Comparison of ENCODE assay signal across 8 cellular contexts in genomic region chr14:64761441-64762043, GRCh38. TPM values are rescaled to one million over a fixed set of nuclear protein-coding genes. Genes with fewer than 3 reads are reported as not detected.
DNase-seq lines count a peak whose midpoint lies in the region; ATAC-seq and TF ChIP-seq lines count a peak whose summit lies in the region.
"Had no signal": no experiment of that assay in that cellular context is flagged by ENCODE, and none has a peak within 500 bp of the region (broad histone marks: within the 10 kb centered on the region; RNA-seq: fewer than 3 reads in every experiment).

No MANE protein-coding gene starts in this region.

- H2BK5ac ChIP-seq in IMR-90 (ENCODE audit: low read depth, low read length, poor library complexity, severe bottlenecking) = no peak overlapping the region

- no peaks in the 10 kb centered on the region for H3K9me3 ChIP-seq in IMR-90 (ENCODE audit: control insufficient read depth, insufficient read depth, low read length)
- H3K9me3 ChIP-seq in ascending aorta = no peaks in the 10 kb centered on the region
- H3K9me3 ChIP-seq in hepatocyte (ENCODE audit: low read depth) = no peaks in the 10 kb centered on the region
- no peaks in the 10 kb centered on the region for H3K9me3 ChIP-seq in naive thymus-derived CD4-positive, alpha-beta T cell (ENCODE audit: control insufficient read depth in 2 of 3, low read length in 3 of 3)

- no peak for TF ChIP-seq POLR2A in IMR-90 (IDR thresholded peaks at IDR 0.05; ENCODE audit: low read depth, low read length)

- H2BK120ac ChIP-seq in IMR-90 (ENCODE audit: low read depth, low read length) = peak overlapping the region; percentile 41; the same call in 1 of the 2 replicates

- H3K27me3 ChIP-seq in IMR-90 (ENCODE audit: control insufficient read depth, insufficient read depth, low read length) (no peaks in the 10 kb centered on the region), ascending aorta (no peaks in the 10 kb centered on the region), hepatocyte (no peaks in the 10 kb centered on the region)
- H3K27me3 ChIP-seq in naive thymus-derived CD4-positive, alpha-beta T cell (ENCODE audit: control insufficient read depth in 2 of 2, insufficient read depth in 2 of 2, low read length in 2 of 2) = no peaks in the 10 kb centered on the region

- H3K18ac ChIP-seq in IMR-90 (ENCODE audit: low read depth, low read length) = peak overlapping the region; percentile 3

- no peak overlapping the region for H3K4me3 ChIP-seq in IMR-90 (ENCODE audit: insufficient read depth, low read depth, low read length)
- peak overlapping the region in 1 of 2 donors; percentile 48 for H3K4me3 ChIP-seq in ascending aorta
- no peak overlapping the region for H3K4me3 ChIP-seq in hepatocyte
- H3K4me3 ChIP-seq in naive thymus-derived CD4-positive, alpha-beta T cell (ENCODE audit: low read length) = no peak overlapping the region

- intact Hi-C loops in IMR-90 (cut with micrococcal nuclease) = loop anchor here (1.0 to 5.0 kb wide), 3 partner anchors 131 to 257 kb away; partner anchors contain the start of genes HSPA2 and ZBTB1
- intact Hi-C loops in ascending aorta (cut with DNase I) = loop anchor here (2.0 kb wide), 1 partner anchor 35 kb away; no protein-coding TSS in a partner anchor
- intact Hi-C loops in naive thymus-derived CD4-positive, alpha-beta T cell (cut with micrococcal nuclease) = loop anchor here (5.0 kb wide), 3 partner anchors 54 to 131 kb away; no protein-coding TSS in a partner anchor

- TF ChIP-seq CTCF in IMR-90 (conservative IDR thresholded peaks at IDR 0.05; ENCODE audit: low read depth, low read length) = 0 out of 2 replicates have a peak, but pooled peaks have one; percentile 15
- peak in 1 of 3 experiments; percentile 2 for TF ChIP-seq CTCF in ascending aorta (IDR thresholded peaks at IDR 0.05)
- TF ChIP-seq CTCF in hepatocyte (IDR thresholded peaks at IDR 0.05; ENCODE audit: poor library complexity) = peak; percentile 15
- no peak for TF ChIP-seq CTCF in progenitor cell of endocrine pancreas (IDR thresholded peaks at IDR 0.05; ENCODE audit: unreplicated experiment)

- peak overlapping the region; percentile 2 for H4K91ac ChIP-seq in IMR-90 (ENCODE audit: insufficient read depth, low read depth, low read length)

- peak; percentile 49 for DNase-seq in IMR-90
- DNase-seq in ascending aorta (ENCODE audit: low spot score in 2 of 2) = no peak
- peak; percentile 28 for DNase-seq in hepatocyte (ENCODE audit: low spot score)
- DNase-seq in substantia nigra (lab: John Stamatoyannopoulos, UW) = peak in 1 of 49 donors; percentile 56
- no peak for DNase-seq in progenitor cell of endocrine pancreas (ENCODE audit: low spot score, unreplicated experiment)
- DNase-seq in naive thymus-derived CD4-positive, alpha-beta T cell = no peak
- no peak for DNase-seq in NCI-H187 treated with DMSO at 0.1 percent for 48 hours (lab: John Stamatoyannopoulos, UW)

- H3K36me3 ChIP-seq in IMR-90 (ENCODE audit: control insufficient read depth, insufficient read depth, low read length) = no peaks in the 10 kb centered on the region
- no peaks in the 10 kb centered on the region for H3K36me3 ChIP-seq in ascending aorta
- H3K36me3 ChIP-seq in hepatocyte (replicated peaks; ENCODE audit: insufficient read depth, low read depth) = no peaks in the 10 kb centered on the region
- no peaks in the 10 kb centered on the region for H3K36me3 ChIP-seq in naive thymus-derived CD4-positive, alpha-beta T cell (ENCODE audit: control insufficient read depth in 2 of 3, insufficient read depth in 3 of 3, low read length in 3 of 3)

- peak overlapping the region; percentile 65 for H3K4ac ChIP-seq in IMR-90 (ENCODE audit: low read depth, low read length)

- peaks cover 26% of the 10 kb centered on the region for H3K9me1 ChIP-seq in IMR-90 (ENCODE audit: insufficient read depth, low read length)

- no peaks in the 10 kb centered on the region for H3K9me3 Mint-ChIP-seq in progenitor cell of endocrine pancreas (ENCODE audit: low read depth)
- H3K9me3 Mint-ChIP-seq in naive thymus-derived CD4-positive, alpha-beta T cell = no peaks in the 10 kb centered on the region
- H3K9me3 Mint-ChIP-seq: T-helper 1 cell treated with Interleukin-12 subunit alpha and Interleukin-12 subunit beta and Interleukin-4 antibody, amounts not matched to agents 30 μg/mL and 1 μg/mL, for 36 hours had no signal

- no peak overlapping the region for H3K27ac Mint-ChIP-seq in progenitor cell of endocrine pancreas
- H3K27ac Mint-ChIP-seq in naive thymus-derived CD4-positive, alpha-beta T cell = peak overlapping the region in 2 of 9 donors; percentile 3 to 31
- H3K27ac Mint-ChIP-seq: T-helper 1 cell treated with Interleukin-12 subunit alpha and Interleukin-12 subunit beta and Interleukin-4 antibody, amounts not matched to agents 30 μg/mL and 1 μg/mL, for 36 hours had no signal

- peak overlapping the region; percentile 0; the same call in 1 of the 2 replicates for H4K5ac ChIP-seq in IMR-90 (ENCODE audit: low read depth, low read length)

- TF ChIP-seq RAD21 in IMR-90 (IDR thresholded peaks at IDR 0.05; ENCODE audit: low read length) = 0 out of 2 replicates have a peak, but pooled peaks have one; percentile 4

- H3K4me2 ChIP-seq in IMR-90 (ENCODE audit: low read depth, low read length) = peak overlapping the region; percentile 33; the same call in 1 of the 2 replicates
- peak overlapping the region; percentile 69 for H3K4me2 ChIP-seq in hepatocyte

- no peak overlapping the region for H3K4me3 Mint-ChIP-seq in progenitor cell of endocrine pancreas (ENCODE audit: low read depth)
- no peak overlapping the region for H3K4me3 Mint-ChIP-seq in naive thymus-derived CD4-positive, alpha-beta T cell
- H3K4me3 Mint-ChIP-seq: T-helper 1 cell treated with Interleukin-12 subunit alpha and Interleukin-12 subunit beta and Interleukin-4 antibody, amounts not matched to agents 30 μg/mL and 1 μg/mL, for 36 hours had no signal

- no peak overlapping the region for H3K56ac ChIP-seq in IMR-90 (ENCODE audit: extremely low read depth, insufficient read depth, low read length)

- BruUV-seq in IMR-90 (replicated peaks; lab: Mats Ljungman, UMichigan) = no TSS peak

- H2AFZ ChIP-seq in IMR-90 (replicated peaks; ENCODE audit: low read length, poor library complexity) (peak overlapping the region; percentile 71), hepatocyte (no peak overlapping the region)

- H3K27ac ChIP-seq in IMR-90 (ENCODE audit: insufficient read depth, low read length) (peak overlapping the region; percentile 43; the same call in 1 of the 2 replicates), ascending aorta (peak overlapping the region; percentile 79 to 87), hepatocyte (peak overlapping the region; percentile 92), substantia nigra (ENCODE audit: low read depth, low read length, poor library complexity, severe bottlenecking) (peak overlapping the region; percentile 55)
- H3K27ac ChIP-seq in naive thymus-derived CD4-positive, alpha-beta T cell (ENCODE audit: low read depth, low read length) = no peak overlapping the region

- H4K20me1 ChIP-seq in IMR-90 (ENCODE audit: insufficient read depth, low read length) (0 out of 2 replicates have a peak, but pooled peaks cover 6% of the 10 kb centered on the region), hepatocyte (ENCODE audit: insufficient read depth, poor library complexity, severe bottlenecking) (no peaks in the 10 kb centered on the region)

- H2BK15ac ChIP-seq in IMR-90 (ENCODE audit: low read depth, low read length) = peak overlapping the region; percentile 68; the same call in 2 of the 3 replicates

- H3K79me1 ChIP-seq in IMR-90 (ENCODE audit: low read depth in 1 of 2, low read length in 2 of 2) = no peaks in the 10 kb centered on the region

- H3K9me2 ChIP-seq in hepatocyte (replicated peaks; ENCODE audit: insufficient read depth) = no peaks in the 10 kb centered on the region

- peak overlapping the region; percentile 8; the same call in 1 of the 2 replicates for H3K23ac ChIP-seq in IMR-90 (ENCODE audit: low read depth, low read length)

- CTCF ChIA-PET in IMR-90 (lab: Yijun Ruan, JAX) = interaction anchor here (1.8 kb wide), 1 partner anchor 131 kb away, joined by 7 read pairs; no protein-coding TSS in a partner anchor
- CTCF ChIA-PET in naive thymus-derived CD4-positive, alpha-beta T cell (lab: Charles Lee) = interaction anchor here (0.9 to 1.1 kb wide), 3 partner anchors 11 to 130 kb away, joined by 3 to 9 read pairs (median 4); no protein-coding TSS in a partner anchor

- POLR2A ChIA-PET in IMR-90 (lab: Charles Lee; ENCODE audit: unreplicated experiment) = no interaction called here
- POLR2A ChIA-PET in naive thymus-derived CD4-positive, alpha-beta T cell (lab: Charles Lee) = no interaction called here

- peak overlapping the region; percentile 29; the same call in 1 of the 2 replicates for H3K14ac ChIP-seq in IMR-90 (replicated peaks; ENCODE audit: low read depth, low read length)

- peaks cover 45% of the 10 kb centered on the region for H3K4me1 Mint-ChIP-seq in progenitor cell of endocrine pancreas (ENCODE audit: low read depth)
- H3K4me1 Mint-ChIP-seq in naive thymus-derived CD4-positive, alpha-beta T cell = peaks cover 0 to 63% (median 21%) of the 10 kb centered on the region in 7 donors

- peaks cover 51% of the 10 kb centered on the region for H3K27me3 Mint-ChIP-seq in progenitor cell of endocrine pancreas
- peaks cover 0 to 21% (median 0%) of the 10 kb centered on the region in 5 donors for H3K27me3 Mint-ChIP-seq in naive thymus-derived CD4-positive, alpha-beta T cell

- H2BK20ac ChIP-seq in IMR-90 (ENCODE audit: low read depth, low read length) = peak overlapping the region; percentile 38

- no peaks in the 10 kb centered on the region for H3K79me2 ChIP-seq in hepatocyte

- in situ Hi-C loops in IMR-90 (cut with MboI; ENCODE audit: low sequenced_read_pairs) = loop anchor here (5.0 to 10.0 kb wide), 2 partner anchors 89 to 227 kb away; no protein-coding TSS in a partner anchor

- WGBS in IMR-90 (ENCODE audit: extremely low coverage in 2 of 2, insufficient read length in 1 of 2), 2 experiments = no CpG with 5 or more reads among the region's 5 CpGs
- 81% methylated on average over 5 of the region's 5 CpGs for WGBS in hepatocyte (ENCODE audit: low lambda C conversion rate, missing lambda C conversion rate)

- peak overlapping the region; percentile 17 to 33; a peak in 2 of 4 replicates for H4K8ac ChIP-seq in IMR-90 (ENCODE audit: low read depth in 2 of 2, low read length in 2 of 2)

- H3K9ac ChIP-seq in IMR-90 (ENCODE audit: low read depth, low read length) = 0 out of 2 replicates have a peak overlapping the region, but pooled peaks have one; percentile 1

- H3K36me3 Mint-ChIP-seq in progenitor cell of endocrine pancreas (ENCODE audit: insufficient read depth) = no peaks in the 10 kb centered on the region
- H3K36me3 Mint-ChIP-seq in naive thymus-derived CD4-positive, alpha-beta T cell = no peaks in the 10 kb centered on the region

- dilution Hi-C loops in IMR-90 (cut with HindIII; ENCODE audit: low sequenced_read_pairs, unreplicated experiment) = no loop called here

- ATAC-seq in IMR-90 (ENCODE audit: low read depth) = no peak
- no peak for ATAC-seq in naive thymus-derived CD4-positive, alpha-beta T cell

- H2AK9ac ChIP-seq in IMR-90 (replicated peaks; ENCODE audit: low read depth, low read length, poor library complexity) = peak overlapping the region; percentile 82

- H3K4me1 ChIP-seq in IMR-90 (ENCODE audit: control insufficient read depth, insufficient read depth, low read length) = peaks cover 52% of the 10 kb centered on the region
- peaks cover 27 to 56% of the 10 kb centered on the region in 2 donors for H3K4me1 ChIP-seq in ascending aorta
- H3K4me1 ChIP-seq in hepatocyte (ENCODE audit: insufficient read depth) = peaks cover 78% of the 10 kb centered on the region
- H3K4me1 ChIP-seq in naive thymus-derived CD4-positive, alpha-beta T cell (ENCODE audit: control insufficient read depth in 2 of 2, insufficient read depth in 2 of 2, low read length in 2 of 2) = peaks cover 0 to 64% of the 10 kb centered on the region in 2 donors

- peak overlapping the region; percentile 81 for H2AK5ac ChIP-seq in IMR-90 (ENCODE audit: low read depth, low read length)

RNA-seq across cellular contexts. Expression of gene PLEKHG3, which starts 57.3 kb away (rescaled TPM):
- 4.4 and 8.2 TPM in 2 replicates for total RNA-seq in IMR-90 (2012; rRNA removed)
- polyA plus RNA-seq in IMR-90 (2012; rRNA removed) = 8.4 and 10.6 TPM in 2 replicates
- polyA plus RNA-seq in IMR-90 (2012; cell fraction: cytosol; rRNA removed) = 3.5 and 6.2 TPM in 2 replicates
- polyA plus RNA-seq in IMR-90 (2012; cell fraction: nucleus; rRNA removed; ENCODE audit: low replicate concordance) = 28.4 and 37.6 TPM in 2 replicates
- 134 TPM for total RNA-seq in ascending aorta
- 41.8 and 54.2 TPM in 2 replicates for total RNA-seq in hepatocyte
- polyA plus RNA-seq in hepatocyte = 37.1 and 42.7 TPM in 2 replicates
- total RNA-seq in progenitor cell of endocrine pancreas = 76.0 and 81.0 TPM in 2 replicates
- total RNA-seq in naive thymus-derived CD4-positive, alpha-beta T cell = 10 to 100 TPM in 2 of 5 experiments, 1 to 10 TPM in 3; 1.2 to 43.6 (median 6.0) TPM
- under 1 TPM; 0.17 to 0.44 TPM for polyA plus RNA-seq in naive thymus-derived CD4-positive, alpha-beta T cell

Comparison
In these comparisons a context has a peak if more than half of its experiments do, and no peak if none do; other contexts are left out.
1. DNase-seq: peak in IMR-90 (single experiment) and hepatocyte (single experiment); none in ascending aorta (0 of 2), progenitor cell of endocrine pancreas (single experiment), naive thymus-derived CD4-positive, alpha-beta T cell (0 of 9) and NCI-H187 treated with DMSO at 0.1 percent for 48 hours (single experiment).